ENCODE assay signal across 1 cellular context in the genomic region with DNA sequence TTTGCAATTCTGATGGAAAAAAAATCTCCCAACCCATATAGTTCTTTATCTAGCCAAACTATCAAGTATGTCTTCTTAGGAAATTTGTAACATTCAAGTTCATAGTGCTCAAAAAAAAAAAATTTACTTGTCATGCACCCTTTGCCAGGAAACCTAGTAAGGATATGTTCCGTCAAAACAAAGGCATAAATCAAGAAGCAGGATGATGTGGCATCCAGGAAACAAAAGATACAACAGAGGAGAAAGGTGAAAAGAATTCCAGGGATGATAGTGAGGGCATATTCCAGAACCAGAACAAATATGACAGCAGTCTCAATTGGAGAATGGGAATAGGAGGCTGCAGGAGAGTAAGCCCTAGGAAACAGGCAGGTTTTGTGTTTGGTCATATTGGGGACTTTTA.
TF ChIP-seq lines count a peak whose summit lies in the region.

No MANE protein-coding gene starts in this region.

TF ChIP-seq in SK-N-SH treated with all-trans-retinoic acid at 6 μM for 48 hours, 23 proteins besides CTCF, POLR2A, EP300 and RAD21 (continued from another document):
- TF ChIP-seq OSR1 (CRISPR knock-in tag; IDR thresholded peaks at IDR 0.05) (no peak), GLIS3 (CRISPR knock-in tag; IDR thresholded peaks at IDR 0.05) (no peak), ZNF565 (CRISPR knock-in tag; conservative IDR thresholded peaks at IDR 0.05; ENCODE audit: low read depth) (no peak), SNAI2 (CRISPR knock-in tag; IDR thresholded peaks at IDR 0.05) (no peak)
- TF ChIP-seq, protein P1, sequence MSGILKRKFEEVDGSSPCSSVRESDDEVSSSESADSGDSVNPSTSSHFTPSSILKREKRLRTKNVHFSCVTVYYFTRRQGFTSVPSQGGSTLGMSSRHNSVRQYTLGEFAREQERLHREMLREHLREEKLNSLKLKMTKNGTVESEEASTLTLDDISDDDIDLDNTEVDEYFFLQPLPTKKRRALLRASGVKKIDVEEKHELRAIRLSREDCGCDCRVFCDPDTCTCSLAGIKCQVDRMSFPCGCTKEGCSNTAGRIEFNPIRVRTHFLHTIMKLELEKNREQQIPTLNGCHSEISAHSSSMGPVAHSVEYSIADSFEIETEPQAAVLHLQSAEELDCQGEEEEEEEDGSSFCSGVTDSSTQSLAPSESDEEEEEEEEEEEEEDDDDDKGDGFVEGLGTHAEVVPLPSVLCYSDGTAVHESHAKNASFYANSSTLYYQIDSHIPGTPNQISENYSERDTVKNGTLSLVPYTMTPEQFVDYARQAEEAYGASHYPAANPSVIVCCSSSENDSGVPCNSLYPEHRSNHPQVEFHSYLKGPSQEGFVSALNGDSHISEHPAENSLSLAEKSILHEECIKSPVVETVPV (CRISPR knock-in tag; IDR thresholded peaks at IDR 0.05) = no peak
